Comparison of ENCODE assay signal across 23 cellular contexts in genomic region chr6:19032486-19033295, GRCh38.
DNase-seq lines count a peak whose midpoint lies in the region; ATAC-seq and TF ChIP-seq lines count a peak whose summit lies in the region.
"Had no signal": no experiment of that assay in that cellular context is flagged by ENCODE, and none has a peak within 500 bp of the region (broad histone marks: within the 10 kb centered on the region; RNA-seq: fewer than 3 reads in every experiment).

No MANE protein-coding gene starts in this region.

- H3K27ac ChIP-seq in esophagus squamous epithelium (peak overlapping the region; percentile 3 to 78 (median 63)), temporal lobe (ENCODE audit: low read depth, low read length) (peak overlapping the region; percentile 70)
- H3K27ac ChIP-seq: C4-2B had no signal

- H3K27ac Mint-ChIP-seq in WTC11, result 0 out of 2 replicates have a peak overlapping the region, but pooled peaks have one; percentile 17
- H3K27ac Mint-ChIP-seq in mesothelial cell of epicardium, result peak overlapping the region; percentile 7
- H3K27ac Mint-ChIP-seq: activated naive CD8-positive, alpha-beta T cell treated with anti-CD3 and anti-CD28 coated beads for 36 hours; activated T-cell treated with anti-CD3 and anti-CD28 coated beads, Interleukin-2, amount 50 U/mL, for 72 hours; stimulated activated effector memory CD8-positive, alpha-beta T cell treated with anti-CD3 and anti-CD28 coated beads, Interleukin-12 subunit alpha, Interleukin-12 subunit beta, amount 100 ng/mL, for 72 hours had no signal

- H3K36me3 Mint-ChIP-seq in WTC11 (no peaks in the 10 kb centered on the region), mesothelial cell of epicardium (no peaks in the 10 kb centered on the region)
- H3K36me3 Mint-ChIP-seq: activated naive CD8-positive, alpha-beta T cell treated with anti-CD3 and anti-CD28 coated beads for 36 hours; stimulated activated effector memory CD8-positive, alpha-beta T cell treated with anti-CD3 and anti-CD28 coated beads, Interleukin-12 subunit alpha, Interleukin-12 subunit beta, amount 100 ng/mL, for 72 hours had no signal

- H3K27me3 Mint-ChIP-seq in WTC11 (ENCODE audit: low read depth) (no peaks in the 10 kb centered on the region), mesothelial cell of epicardium (ENCODE audit: low read depth) (no peaks in the 10 kb centered on the region)
- H3K27me3 Mint-ChIP-seq: activated naive CD8-positive, alpha-beta T cell treated with anti-CD3 and anti-CD28 coated beads for 36 hours had no signal

- DNase-seq in WTC11 (ENCODE audit: low spot score) (no peak), esophagus squamous epithelium (lab: John Stamatoyannopoulos, UW) (no peak), mesothelial cell of epicardium (ENCODE audit: low spot score in 2 of 2, unreplicated experiment in 2 of 2) (no peak), NCI-H187 treated with DMSO at 0.1 percent for 48 hours (lab: John Stamatoyannopoulos, UW) (no peak), NCI-H345 (lab: John Stamatoyannopoulos, UW) (no peak), foreskin fibroblast (no peak), dedifferentiated amniotic fluid mesenchymal stem cell (ENCODE audit: extremely low spot score) (no peak)
- DNase-seq: ACHN; activated CD4-positive, CD25-positive, alpha-beta regulatory T cell treated with anti-CD3 and anti-CD28 coated beads, Interleukin-2, amount 50 U/mL, for 72 hours; activated CD8-positive, alpha-beta memory T cell treated with anti-CD3 and anti-CD28 coated beads for 24 hours; activated naive CD8-positive, alpha-beta T cell treated with anti-CD3 and anti-CD28 coated beads for 36 hours; activated T-cell treated with anti-CD3 and anti-CD28 coated beads, Interleukin-2, amount 50 U/mL, for 72 hours; H7; islet precursor cell; Karpas-422; NCI-H1092; NCI-H2081; NCI-H524; RPMI8226; T1000 had no signal

- H3K9me3 Mint-ChIP-seq in WTC11 (no peaks in the 10 kb centered on the region), mesothelial cell of epicardium (peaks cover 4% of the 10 kb centered on the region)
- H3K9me3 Mint-ChIP-seq: activated naive CD8-positive, alpha-beta T cell treated with anti-CD3 and anti-CD28 coated beads for 36 hours had no signal

- ATAC-seq in WTC11, result no peak
- ATAC-seq: activated T-cell treated with anti-CD3 and anti-CD28 coated beads, Interleukin-2, amount 50 U/mL, for 72 hours; stimulated activated effector memory CD8-positive, alpha-beta T cell treated with anti-CD3 and anti-CD28 coated beads, Interleukin-12 subunit alpha, Interleukin-12 subunit beta, amount 100 ng/mL, for 72 hours had no signal

- H3K4me3 Mint-ChIP-seq in WTC11 (no peak overlapping the region), mesothelial cell of epicardium (no peak overlapping the region)
- H3K4me3 Mint-ChIP-seq: activated naive CD8-positive, alpha-beta T cell treated with anti-CD3 and anti-CD28 coated beads for 36 hours; activated T-cell treated with anti-CD3 and anti-CD28 coated beads, Interleukin-2, amount 50 U/mL, for 72 hours; stimulated activated effector memory CD8-positive, alpha-beta T cell treated with anti-CD3 and anti-CD28 coated beads, Interleukin-12 subunit alpha, Interleukin-12 subunit beta, amount 100 ng/mL, for 72 hours had no signal

- intact Hi-C loops in esophagus squamous epithelium (cut with DNase I), result no loop called here

- H3K4me3 ChIP-seq in esophagus squamous epithelium (no peak overlapping the region), foreskin fibroblast (ENCODE audit: low read depth in 1 of 2, low read length in 2 of 2) (no peak overlapping the region)

- CTCF ChIA-PET in WTC11 (lab: Charles Lee), result interaction anchor here (1.2 to 4.3 kb wide), 3 partner anchors 8 to 179 kb away, joined by 3 to 29 read pairs (median 5); no protein-coding TSS in a partner anchor

- H3K4me1 ChIP-seq in esophagus squamous epithelium, result peaks cover 7 to 48% (median 18%) of the 10 kb centered on the region in 3 donors

- TF ChIP-seq CTCF in WTC11 (IDR thresholded peaks at IDR 0.05) (no peak), esophagus squamous epithelium (IDR thresholded peaks at IDR 0.05) (no peak), mesothelial cell of epicardium (IDR thresholded peaks at IDR 0.05; ENCODE audit: unreplicated experiment) (no peak), foreskin fibroblast (IDR thresholded peaks at IDR 0.05; ENCODE audit: low read depth, low read length) (no peak)

- POLR2A ChIA-PET in WTC11 (lab: Charles Lee), result no interaction called here

- H3K36me3 ChIP-seq in esophagus squamous epithelium, result no peaks in the 10 kb centered on the region

- peaks cover 11% of the 10 kb centered on the region for H3K4me1 Mint-ChIP-seq in WTC11
- peaks cover 8% of the 10 kb centered on the region for H3K4me1 Mint-ChIP-seq in mesothelial cell of epicardium
- H3K4me1 Mint-ChIP-seq: activated naive CD8-positive, alpha-beta T cell treated with anti-CD3 and anti-CD28 coated beads for 36 hours; stimulated activated effector memory CD8-positive, alpha-beta T cell treated with anti-CD3 and anti-CD28 coated beads, Interleukin-12 subunit alpha, Interleukin-12 subunit beta, amount 100 ng/mL, for 72 hours had no signal

- TF ChIP-seq POLR2A in esophagus squamous epithelium (IDR thresholded peaks at IDR 0.05), result no peak

- H3K27me3 ChIP-seq in esophagus squamous epithelium, result no peaks in the 10 kb centered on the region

- no peaks in the 10 kb centered on the region for H3K9me3 ChIP-seq in esophagus squamous epithelium

TF ChIP-seq in WTC11, 78 proteins besides CTCF, POLR2A, EP300 and RAD21:
- no peak for TF ChIP-seq ZNF425 (CRISPR knock-in tag; conservative IDR thresholded peaks at IDR 0.05)
